ENCODE assay signal across 8 cellular contexts in genomic region chr18:46071615-46071893, GRCh38. TPM values are rescaled to one million over a fixed set of nuclear protein-coding genes. Genes with fewer than 3 reads are reported as not detected.
A peak's percentile ranks its signal among the peaks of the same experiment; 100 is the strongest.
DNase-seq lines count a peak whose midpoint lies in the region; ATAC-seq, FAIRE-seq and TF ChIP-seq lines count a peak whose summit lies in the region.

No MANE protein-coding gene starts in this region.

- FAIRE-seq in GM12878 (lab: Jason Lieb, UNC): no peak

- H3K4me2 ChIP-seq in GM12878 (ENCODE audit: control insufficient read depth, insufficient read depth): peak overlapping the region; percentile 49

- TF ChIP-seq POLR2A in GM12878 (IDR thresholded peaks at IDR 0.05; ENCODE audit: low read depth, low read length) (no peak), lower leg skin (IDR thresholded peaks at IDR 0.05) (no peak), tibial nerve (IDR thresholded peaks at IDR 0.05) (no peak)

- intact Hi-C loops in GM12878 (cut with micrococcal nuclease; ENCODE audit: unreplicated experiment) (loop anchor here (5.0 kb wide), 2 partner anchors 94 to 379 kb away; no protein-coding TSS in a partner anchor), lower leg skin (cut with DNase I; ENCODE audit: low total_unique reads) (loop anchor here (5.0 kb wide), 1 partner anchor 104 kb away; the partner anchor contains the start of gene EPG5)

- no TSS peak for BruUV-seq in GM12878 (replicated peaks; lab: Mats Ljungman, UMichigan)

- H3K9ac ChIP-seq in GM12878 (ENCODE audit: control insufficient read depth, insufficient read depth, low read length): peak overlapping the region; percentile 66

- H3K27me3 ChIP-seq in GM12878 (replicated peaks in 1 of 2; ENCODE audit: control insufficient read depth in 2 of 2, insufficient read depth in 2 of 2, low read length in 1 of 2) (no peaks in the 10 kb centered on the region; a peak in 1 of 4 replicates), tibial nerve (no peaks in the 10 kb centered on the region)

- peak overlapping the region; percentile 71 for H2AFZ ChIP-seq in GM12878 (ENCODE audit: control insufficient read depth, low read depth, low read length)

- no peaks in the 10 kb centered on the region for H4K20me1 ChIP-seq in GM12878 (ENCODE audit: control insufficient read depth, insufficient read depth)

- TF ChIP-seq EP300 in GM12878 (IDR thresholded peaks at IDR 0.05; ENCODE audit: borderline replicate concordance in 1 of 2, control insufficient read depth in 1 of 2, low read depth in 2 of 2, low read length in 2 of 2) (no peak), tibial nerve (IDR thresholded peaks at IDR 0.05) (no peak)

- 11% methylated on average over 17 of the region's 17 CpGs for WGBS in GM12878 (ENCODE audit: insufficient coverage, insufficient replicate concordance, low lambda C conversion rate, missing lambda C conversion rate)
- WGBS in lower leg skin, 2 donors: 0 to 3% methylated on average over 5 to 11 of the region's 17 CpGs
- WGBS in tibial nerve, 2 donors: 0 to 1% methylated on average over 5 to 14 of the region's 17 CpGs

- H3K4me1 ChIP-seq in GM12878 (ENCODE audit: control insufficient read depth, insufficient read depth, low read length): peaks cover 14% of the 10 kb centered on the region
- peaks cover 0 to 30% (median 13%) of the 10 kb centered on the region in 4 donors for H3K4me1 ChIP-seq in tibial nerve

- CTCF ChIA-PET in GM12878 (lab: Yijun Ruan, JAX): interaction anchor here (0.7 to 5.4 kb wide), 5 partner anchors 35 to 407 kb away, joined by 3 to 78 read pairs (median 3); no protein-coding TSS in a partner anchor

- H3K79me2 ChIP-seq in GM12878 (ENCODE audit: control insufficient read depth, insufficient read depth, low read length): no peaks in the 10 kb centered on the region; the same call in none of the 2 replicates

- no peak for TF ChIP-seq RAD21 in GM12878 (IDR thresholded peaks at IDR 0.05; ENCODE audit: insufficient read depth, low read depth, low read length)

- ATAC-seq in HG03196 (IDR thresholded peaks at IDR 0.05; ENCODE audit: unreplicated experiment) (peak; percentile 13), GM12878 (peak; percentile 33)

- H3K36me3 ChIP-seq in GM12878 (ENCODE audit: control insufficient read depth in 2 of 2, insufficient read depth in 2 of 2, low read length in 1 of 2) (no peaks in the 10 kb centered on the region; a peak in 1 of 4 replicates), tibial nerve (no peaks in the 10 kb centered on the region)

- SMC1A ChIA-PET in GM12878 (lab: Charles Lee; ENCODE audit: uncharacterized antibody, unreplicated experiment): interaction anchor here (0.7 to 0.8 kb wide), 2 partner anchors 383 to 406 kb away, joined by 3 to 5 read pairs; no protein-coding TSS in a partner anchor

- RAD21 ChIA-PET in GM12878 (lab: Charles Lee; ENCODE audit: unreplicated experiment): interaction anchor here (0.8 to 1.0 kb wide), 2 partner anchors 12 to 350 kb away, joined by 3 read pairs; no protein-coding TSS in a partner anchor

- TF ChIP-seq CTCF in GM13976 (IDR thresholded peaks at IDR 0.05; ENCODE audit: borderline replicate concordance, control extremely low read depth, extremely low read depth, insufficient read depth, missing control alignments) (no peak), GM12878 (IDR thresholded peaks at IDR 0.05 in 2 of 3, conservative IDR thresholded peaks at IDR 0.05 in 1 of 3; ENCODE audit: control insufficient read depth in 2 of 3, extremely low read depth in 1 of 3, insufficient read depth in 1 of 3, low read depth in 3 of 3, low read length in 3 of 3) (no peak), lower leg skin (IDR thresholded peaks at IDR 0.05) (no peak), tibial nerve (IDR thresholded peaks at IDR 0.05) (no peak)

- H3K27ac ChIP-seq in GM12878 (ENCODE audit: control insufficient read depth, insufficient read depth) (peak overlapping the region; percentile 37), tibial nerve (peak overlapping the region in 2 of 4 donors; percentile 58 to 68)

- POLR2A ChIA-PET in GM12878 (lab: Charles Lee): no interaction called here

- peak; percentile 40 for DNase-seq in GM13976 (ENCODE audit: low spot score)
- no peak for DNase-seq in GM12878 (ENCODE audit: low read depth, low spot score)
- no peak for DNase-seq in lower leg skin (ENCODE audit: low spot score in 2 of 2)
- DNase-seq in tibial nerve (ENCODE audit: low spot score in 2 of 2): no peak
- no peak for DNase-seq in hippocampal formation (lab: John Stamatoyannopoulos, UW)
- no peak for DNase-seq in pons (ENCODE audit: low spot score)
- DNase-seq in 8988T: no peak

- in situ Hi-C loops in GM13976 (cut with MboI; ENCODE audit: low sequenced_read_pairs, unreplicated experiment): loop anchor here (10.0 kb wide), 1 partner anchor 397 kb away; no protein-coding TSS in a partner anchor
- in situ Hi-C loops in GM12878 (cut with MboI): loop anchor here (5.0 to 10.0 kb wide), 2 partner anchors 149 to 377 kb away; no protein-coding TSS in a partner anchor

- peak overlapping the region; percentile 66 for H3K4me3 ChIP-seq in GM12878
- peak overlapping the region; percentile 73 for H3K4me3 ChIP-seq in lower leg skin (ENCODE audit: low read depth, poor library complexity, severe bottlenecking)
- H3K4me3 ChIP-seq in tibial nerve: peak overlapping the region; percentile 32 to 73 (median 64)

- H3K9me3 ChIP-seq in GM12878 (replicated peaks; ENCODE audit: control insufficient read depth, insufficient read depth, low read length): no peaks in the 10 kb centered on the region; the same call in 2 of the 3 replicates
- H3K9me3 ChIP-seq in tibial nerve: peaks cover 0 to 4% (median 0%) of the 10 kb centered on the region in 4 donors

TF ChIP-seq in GM12878, 131 proteins besides CTCF, POLR2A, EP300 and RAD21 (continues in another document):
- TF ChIP-seq BHLHE40 (IDR thresholded peaks at IDR 0.05; ENCODE audit: borderline replicate concordance in 1 of 2, low read depth in 2 of 2, low read length in 1 of 2): no peak

RNA-seq across cellular contexts. Expression of gene PSTPIP2, which starts 0.5 kb away (rescaled TPM):
- total RNA-seq in GM12878 (2013; cell fraction: nucleolus; rRNA removed): 0.92 and 1.2 TPM in 2 replicates
- total RNA-seq in GM12878 (2014; rRNA removed) (23.0 and 23.6 TPM in 2 replicates), GM12878 (2014; rRNA removed; fragmentation: Illumina TruSeq; extraction: Trizol) (27.0 and 28.8 TPM in 2 replicates), GM12878 (2021) (21.2 and 23.5 TPM in 2 replicates), lower leg skin (10 to 100 TPM in 3 of 4 donors, 1 to 10 TPM in 1; 9.3 to 12.4 (median 11.1) TPM), tibial nerve (1 to 10 TPM; 5.4 to 9.9 (median 7.1) TPM)
- polyA plus RNA-seq in GM12878 (2011; ENCODE audit: low read depth): 9.9 TPM
- polyA plus RNA-seq in GM12878 (2011; rRNA removed) (0.69 and 0.82 TPM in 2 replicates), GM12878 (2014; fragmentation: Illumina TruSeq; extraction: Trizol) (38.4 and 44.3 TPM in 2 replicates), GM12878 (2014; fragmentation: Nextera tagmentation; extraction: Ambion mirVana) (10 to 100 TPM; 12.6 to 15.5 TPM), GM12878 (2014; rRNA removed) (24.6 and 30.5 TPM in 2 replicates), GM12878 (2016; fragmentation: Nextera tagmentation; extraction: Ambion mirVana) (10 to 100 TPM; 26.5 to 28.9 TPM)
- polyA plus RNA-seq in GM12878 (2011; cell fraction: cytosol; rRNA removed): 0.36 and 0.45 TPM in 2 replicates
- polyA plus RNA-seq in GM12878 (2011; cell fraction: nucleus; rRNA removed): 0.27 and 0.70 TPM in 2 replicates
- 13.0 and 14.7 TPM in 2 replicates for polyA plus RNA-seq in GM12878 (2012)
- 0.15 and 0.29 TPM in 2 replicates for polyA minus RNA-seq in GM12878 (2011; rRNA and poly(A)+ RNA removed)
- polyA minus RNA-seq in GM12878 (2011; cell fraction: cytosol; rRNA and poly(A)+ RNA removed): 0.42 TPM in 1 of 2 replicates, not detected in the other
- 0.12 and 0.29 TPM in 2 replicates for polyA minus RNA-seq in GM12878 (2011; cell fraction: nucleus; rRNA and poly(A)+ RNA removed)

RNA-seq across cellular contexts. Expression of gene ATP5F1A, which starts 26.5 kb away (rescaled TPM):
- total RNA-seq in GM12878 (2013; cell fraction: nucleolus; rRNA removed): 245 and 272 TPM in 2 replicates
- total RNA-seq in GM12878 (2014; rRNA removed): 628 and 706 TPM in 2 replicates
- total RNA-seq in GM12878 (2014; rRNA removed; fragmentation: Illumina TruSeq; extraction: Trizol): 638 and 668 TPM in 2 replicates
- total RNA-seq in GM12878 (2021): 584 and 592 TPM in 2 replicates
- 366 TPM for polyA plus RNA-seq in GM12878 (2011; ENCODE audit: low read depth)
- 779 and 780 TPM in 2 replicates for polyA plus RNA-seq in GM12878 (2011; rRNA removed)
- 859 and 991 TPM in 2 replicates for polyA plus RNA-seq in GM12878 (2011; cell fraction: cytosol; rRNA removed)
- polyA plus RNA-seq in GM12878 (2011; cell fraction: nucleus; rRNA removed): 432 and 642 TPM in 2 replicates
- 352 and 442 TPM in 2 replicates for polyA plus RNA-seq in GM12878 (2012)
- 631 and 687 TPM in 2 replicates for polyA plus RNA-seq in GM12878 (2014; fragmentation: Illumina TruSeq; extraction: Trizol)
- polyA plus RNA-seq in GM12878 (2014; fragmentation: Nextera tagmentation; extraction: Ambion mirVana): 1,000 to 10,000 TPM in 1 of 2 experiments, 100 to 1,000 TPM in 1; 863 to 1,161 TPM
- 483 and 626 TPM in 2 replicates for polyA plus RNA-seq in GM12878 (2014; rRNA removed)
- polyA plus RNA-seq in GM12878 (2016; fragmentation: Nextera tagmentation; extraction: Ambion mirVana): 100 to 1,000 TPM; 815 to 828 TPM
- 930 and 952 TPM in 2 replicates for polyA minus RNA-seq in GM12878 (2011; rRNA and poly(A)+ RNA removed)
- 255 and 313 TPM in 2 replicates for polyA minus RNA-seq in GM12878 (2011; cell fraction: cytosol; rRNA and poly(A)+ RNA removed)
- polyA minus RNA-seq in GM12878 (2011; cell fraction: nucleus; rRNA and poly(A)+ RNA removed): 87.5 and 150 TPM in 2 replicates
- 100 to 1,000 TPM; 355 to 540 (median 419) TPM for total RNA-seq in lower leg skin
- 100 to 1,000 TPM; 248 to 381 (median 315) TPM for total RNA-seq in tibial nerve

RNA-seq across cellular contexts. Expression of gene HAUS1, which starts 32.6 kb away (rescaled TPM):
- 5.8 and 10.9 TPM in 2 replicates for total RNA-seq in GM12878 (2013; cell fraction: nucleolus; rRNA removed)
- total RNA-seq in GM12878 (2014; rRNA removed) (41.2 and 56.0 TPM in 2 replicates), GM12878 (2014; rRNA removed; fragmentation: Illumina TruSeq; extraction: Trizol) (75.1 and 79.6 TPM in 2 replicates), GM12878 (2021) (52.4 and 58.7 TPM in 2 replicates), lower leg skin (10 to 100 TPM; 10.2 to 33.1 (median 21.8) TPM), tibial nerve (10 to 100 TPM; 21.2 to 37.3 (median 28.1) TPM)
- polyA plus RNA-seq in GM12878 (2011; ENCODE audit: low read depth): 30.4 TPM
- polyA plus RNA-seq in GM12878 (2011; rRNA removed) (85.5 and 142 TPM in 2 replicates), GM12878 (2014; fragmentation: Illumina TruSeq; extraction: Trizol) (98.3 and 102 TPM in 2 replicates), GM12878 (2014; fragmentation: Nextera tagmentation; extraction: Ambion mirVana) (100 to 1,000 TPM; 173 to 182 TPM), GM12878 (2014; rRNA removed) (44.7 and 54.6 TPM in 2 replicates), GM12878 (2016; fragmentation: Nextera tagmentation; extraction: Ambion mirVana) (100 to 1,000 TPM; 106 to 119 TPM)
- 34.6 and 41.4 TPM in 2 replicates for polyA plus RNA-seq in GM12878 (2011; cell fraction: cytosol; rRNA removed)
- polyA plus RNA-seq in GM12878 (2011; cell fraction: nucleus; rRNA removed): 21.8 and 23.1 TPM in 2 replicates
- polyA plus RNA-seq in GM12878 (2012): 35.7 and 37.6 TPM in 2 replicates
- 14.2 and 18.6 TPM in 2 replicates for polyA minus RNA-seq in GM12878 (2011; rRNA and poly(A)+ RNA removed)
- 17.8 and 24.2 TPM in 2 replicates for polyA minus RNA-seq in GM12878 (2011; cell fraction: cytosol; rRNA and poly(A)+ RNA removed)
- polyA minus RNA-seq in GM12878 (2011; cell fraction: nucleus; rRNA and poly(A)+ RNA removed): 5.2 and 6.0 TPM in 2 replicates
